13 cellular contexts compared by ENCODE assay signal in the genomic region with DNA sequence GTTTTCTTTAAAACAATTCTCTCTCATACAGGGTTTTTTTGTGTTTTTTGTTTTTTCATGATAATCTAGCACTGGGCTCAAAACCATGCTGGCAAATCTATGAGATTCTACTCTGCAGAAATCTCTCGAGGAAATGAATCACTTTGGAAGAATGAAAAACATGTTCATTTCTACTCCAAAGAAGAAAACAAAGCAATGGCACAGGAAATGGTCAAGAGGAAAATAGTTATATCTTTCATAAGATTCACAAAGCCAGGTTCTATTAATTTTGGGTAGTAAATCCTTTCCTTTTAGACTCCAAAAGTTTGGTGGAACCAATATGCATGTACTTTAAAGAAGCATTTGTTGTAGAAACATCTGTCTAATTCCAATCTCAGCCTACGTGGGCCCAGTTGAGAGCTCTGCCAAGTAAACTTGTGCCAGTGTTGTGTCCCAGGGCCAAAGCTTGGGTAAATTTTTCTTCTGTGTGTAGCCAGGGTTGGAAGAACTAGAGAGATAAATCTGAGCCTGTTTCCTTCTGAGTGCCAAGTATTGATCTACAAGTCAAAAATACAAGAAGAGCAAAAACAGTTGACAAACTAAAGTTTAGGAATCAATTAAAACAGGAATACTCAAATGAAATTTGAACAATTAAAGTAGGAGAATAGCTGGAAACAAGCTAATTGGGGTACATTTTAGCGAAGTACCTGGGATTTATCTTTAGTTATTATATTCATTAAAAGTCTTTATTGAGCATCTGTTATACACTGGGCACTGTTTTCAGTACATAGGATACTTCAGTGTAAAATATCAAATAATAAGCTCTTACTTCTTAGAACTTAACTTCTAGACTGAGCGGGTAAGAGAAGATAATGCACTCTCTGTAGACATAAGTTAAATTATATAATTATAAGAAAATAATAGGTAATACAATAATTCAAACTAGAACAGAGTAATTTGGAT.
DNase-seq lines count a peak whose midpoint lies in the region; ATAC-seq and TF ChIP-seq lines count a peak whose summit lies in the region.
"Had no signal": no experiment of that assay in that cellular context is flagged by ENCODE, and none has a peak within 500 bp of the region (broad histone marks: within the 10 kb centered on the region; RNA-seq: fewer than 3 reads in every experiment).

No MANE protein-coding gene starts in this region.

- H3K27me3 ChIP-seq in PC-3 (ENCODE audit: low read length) (no peaks in the 10 kb centered on the region), HAP-1 (ENCODE audit: low read depth) (no peaks in the 10 kb centered on the region), prostate gland (replicated peaks; ENCODE audit: insufficient read depth) (no peaks in the 10 kb centered on the region)

- H3K9me2 ChIP-seq in PC-3 (replicated peaks; ENCODE audit: low read length) = no peaks in the 10 kb centered on the region

- no peak overlapping the region; the same call in 1 of the 2 replicates for H3K9ac ChIP-seq in PC-3 (ENCODE audit: low read length)

- no peaks in the 10 kb centered on the region for H3K9me3 Mint-ChIP-seq in nephron
- H3K9me3 Mint-ChIP-seq: memory B cell, WTC11 had no signal

- no TSS peak for BruUV-seq in PC-3 (replicated peaks; lab: Mats Ljungman, UMichigan)

- peaks cover 4% of the 10 kb centered on the region for H3F3A ChIP-seq in PC-3 (ENCODE audit: low read length, unreplicated experiment)

- TF ChIP-seq CTCF in PC-3 (conservative IDR thresholded peaks at IDR 0.05; ENCODE audit: low read depth, low read length) = no peak
- no peak for TF ChIP-seq CTCF in epithelial cell of proximal tubule (conservative IDR thresholded peaks at IDR 0.05; ENCODE audit: low read depth, low read length)
- TF ChIP-seq CTCF in nephron (IDR thresholded peaks at IDR 0.05; ENCODE audit: unreplicated experiment in 3 of 3) = no peak
- TF ChIP-seq CTCF in prostate gland (IDR thresholded peaks at IDR 0.05) = no peak

- H3K79me2 ChIP-seq in PC-3 (ENCODE audit: low read length) = no peaks in the 10 kb centered on the region

- no peak for TF ChIP-seq POLR2A in prostate gland (IDR thresholded peaks at IDR 0.05)

- peak; percentile 25 for DNase-seq in AG08396 (ENCODE audit: low spot score)
- peak; percentile 70 for DNase-seq in PC-3
- peak; percentile 47 for DNase-seq in epithelial cell of proximal tubule (ENCODE audit: low read depth)
- DNase-seq in HAP-1 (ENCODE audit: low spot score in 2 of 2) = no peak
- DNase-seq in SIG-M5 treated with dmso at 0.1 percent for 504 hours (lab: John Stamatoyannopoulos, UW; ENCODE audit: unreplicated experiment) = no peak
- DNase-seq in prostate gland (ENCODE audit: low spot score) = no peak
- no peak for DNase-seq in Kasumi-1 (lab: John Stamatoyannopoulos, UW)
- DNase-seq: activated gamma-delta T cell treated with Interleukin-2 at 50 U/mL for 16 hours; CD4-positive, CD25-positive, alpha-beta regulatory T cell; NCI-H1105 treated with DMSO at 0.1 percent for 48 hours had no signal

- H3K9me3 ChIP-seq in PC-3 (ENCODE audit: low read length) = no peaks in the 10 kb centered on the region
- H3K9me3 ChIP-seq in HAP-1 = no peaks in the 10 kb centered on the region
- H3K9me3 ChIP-seq in prostate gland = no peaks in the 10 kb centered on the region

- peaks cover 11% of the 10 kb centered on the region for H3K4me1 Mint-ChIP-seq in nephron
- H3K4me1 Mint-ChIP-seq: CD4-positive, CD25-positive, alpha-beta regulatory T cell; memory B cell; WTC11 had no signal

- no peak overlapping the region for H3K4me3 ChIP-seq in PC-3 (ENCODE audit: low read length)
- no peak overlapping the region for H3K4me3 ChIP-seq in epithelial cell of proximal tubule (ENCODE audit: low read depth, low read length)
- H3K4me3 ChIP-seq in HAP-1 = no peak overlapping the region
- no peak overlapping the region for H3K4me3 ChIP-seq in prostate gland

- H3K36me3 ChIP-seq in PC-3 (ENCODE audit: low read depth, low read length) (no peaks in the 10 kb centered on the region), HAP-1 (replicated peaks) (no peaks in the 10 kb centered on the region), prostate gland (no peaks in the 10 kb centered on the region)

- POLR2A ChIA-PET in PC-3 (lab: Charles Lee; ENCODE audit: unreplicated experiment) = no interaction called here

- ATAC-seq in PC-3 = peak; percentile 56
- ATAC-seq: WTC11 had no signal

- WGBS in prostate gland = 62% methylated on average over 4 of the region's 4 CpGs

- H2AFZ ChIP-seq in PC-3 (ENCODE audit: low read length) = peak overlapping the region; percentile 1; the same call in 1 of the 2 replicates

- in situ Hi-C loops in HAP-1 (cut with MboI; ENCODE audit: low sequenced_read_pairs) = no loop called here

- peak overlapping the region in 2 of 3 experiments; percentile 4 to 38 for H3K27ac Mint-ChIP-seq in nephron
- H3K27ac Mint-ChIP-seq: CD4-positive, CD25-positive, alpha-beta regulatory T cell; memory B cell; WTC11 had no signal

- H3K4me2 ChIP-seq in PC-3 (ENCODE audit: low read length) = peak overlapping the region; percentile 27

- H3K4me3 Mint-ChIP-seq in nephron = no peak overlapping the region
- H3K4me3 Mint-ChIP-seq: CD4-positive, CD25-positive, alpha-beta regulatory T cell; memory B cell; WTC11 had no signal

- H3K4me1 ChIP-seq in PC-3 (ENCODE audit: insufficient read depth, low read length) (peaks cover 26% of the 10 kb centered on the region), HAP-1 (no peaks in the 10 kb centered on the region), prostate gland (replicated peaks) (no peaks in the 10 kb centered on the region)

- no peaks in the 10 kb centered on the region for H4K20me1 ChIP-seq in PC-3 (ENCODE audit: low read length)

- H3K36me3 Mint-ChIP-seq in nephron (ENCODE audit: low read depth) = no peaks in the 10 kb centered on the region
- H3K36me3 Mint-ChIP-seq: CD4-positive, CD25-positive, alpha-beta regulatory T cell; memory B cell; WTC11 had no signal

- CTCF ChIA-PET in PC-3 (lab: Charles Lee) = interaction anchor here (0.6 kb wide), 1 partner anchor 1799 kb away, joined by 3 read pairs; no protein-coding TSS in a partner anchor

- intact Hi-C loops in PC-3 (cut with micrococcal nuclease) (loop anchor here (2.0 kb wide), 1 partner anchor 29 kb away; no protein-coding TSS in a partner anchor), prostate gland (cut with DNase I) (no loop called here)

- H3K27ac ChIP-seq in PC-3 (ENCODE audit: low read length) = peak overlapping the region; percentile 63
- H3K27ac ChIP-seq in prostate gland = no peak overlapping the region

- H3K27me3 Mint-ChIP-seq in nephron (ENCODE audit: low read depth) = no peaks in the 10 kb centered on the region
- H3K27me3 Mint-ChIP-seq: CD4-positive, CD25-positive, alpha-beta regulatory T cell; memory B cell had no signal

Comparison
In these comparisons a context has a peak if more than half of its experiments do, and no peak if none do; other contexts are left out.
1. DNase-seq: peak in AG08396 (single experiment), PC-3 (single experiment) and epithelial cell of proximal tubule (single experiment); none in HAP-1 (0 of 2), SIG-M5 treated with dmso at 0.1 percent for 504 hours (single experiment), prostate gland (single experiment) and Kasumi-1 (0 of 2).